In genomic region chr1:198601936-198602889, GRCh38 we compare ENCODE assay signal across 11 cellular contexts. TPM values are rescaled to one million over a fixed set of nuclear protein-coding genes. Genes with fewer than 3 reads are reported as not detected.
DNase-seq lines count a peak whose midpoint lies in the region; ATAC-seq, FAIRE-seq and TF ChIP-seq lines count a peak whose summit lies in the region.
"Had no signal": no experiment of that assay in that cellular context is flagged by ENCODE, and none has a peak within 500 bp of the region (broad histone marks: within the 10 kb centered on the region; RNA-seq: fewer than 3 reads in every experiment).

No MANE protein-coding gene starts in this region.

- TF ChIP-seq CTCF in foreskin fibroblast (IDR thresholded peaks at IDR 0.05; ENCODE audit: low read depth, low read length): no peak
- no peak for TF ChIP-seq CTCF in kidney (IDR thresholded peaks at IDR 0.05; ENCODE audit: borderline replicate concordance, extremely low read depth, insufficient read depth)

- no peak overlapping the region for H3K4me3 ChIP-seq in foreskin fibroblast (ENCODE audit: low read depth in 1 of 2, low read length in 2 of 2)
- H3K4me3 ChIP-seq in kidney (ENCODE audit: low read length in 2 of 2): no peak overlapping the region
- H3K4me3 ChIP-seq: prostate gland had no signal

- no peaks in the 10 kb centered on the region for H3K9me3 ChIP-seq in kidney (ENCODE audit: control insufficient read depth in 1 of 2, low read length in 2 of 2)
- H3K9me3 ChIP-seq: prostate gland had no signal

- no peak overlapping the region for H3K27ac ChIP-seq in kidney (ENCODE audit: low read depth in 2 of 2, low read length in 2 of 2)
- H3K27ac ChIP-seq: prostate gland had no signal

- H3K36me3 ChIP-seq in kidney (ENCODE audit: control insufficient read depth in 1 of 2, insufficient read depth in 2 of 2, low read length in 2 of 2): no peaks in the 10 kb centered on the region
- H3K36me3 ChIP-seq: prostate gland had no signal

- H3K4me1 ChIP-seq in kidney (ENCODE audit: control insufficient read depth in 1 of 2, insufficient read depth in 1 of 2, low read depth in 1 of 2, low read length in 2 of 2): no peaks in the 10 kb centered on the region
- H3K4me1 ChIP-seq: prostate gland had no signal

- no peak for FAIRE-seq in kidney (lab: Jason Lieb, UNC)

- in situ Hi-C loops in SK-MEL-5 (cut with HindIII; ENCODE audit: low pct_unique_long_range_greater_than_20kb, low sequenced_read_pairs): no loop called here

- DNase-seq in AG20443 (ENCODE audit: low spot score): peak; percentile 75
- DNase-seq in GM04504 (ENCODE audit: low read depth): peak; percentile 97
- peak; percentile 15 for DNase-seq in SK-MEL-5 (ENCODE audit: low read depth, low spot score)
- DNase-seq in foreskin fibroblast: peak; percentile 36 to 55
- no peak for DNase-seq in effector CD8-positive, alpha-beta T cell (lab: John Stamatoyannopoulos, UW)
- no peak for DNase-seq in 8988T
- no peak for DNase-seq in kidney
- DNase-seq: NCI-H187 treated with DMSO at 0.1 percent for 48 hours had no signal

- no peak overlapping the region for H3K9ac ChIP-seq in kidney (ENCODE audit: low read length in 2 of 2)

- ATAC-seq in GM19452 (IDR thresholded peaks at IDR 0.05; ENCODE audit: unreplicated experiment): no peak
- ATAC-seq: Panc1 had no signal

- intact Hi-C loops in kidney (cut with DNase I): no loop called here

RNA-seq across cellular contexts. Expression of gene PTPRC, which starts 36.6 kb away (rescaled TPM):
- 0.35 and 0.45 TPM in 2 replicates for total RNA-seq in SK-MEL-5 (2014; rRNA removed; shearing (Covaris generic))
- polyA plus RNA-seq in SK-MEL-5 (2015; cell fraction: cytosol; rRNA removed): 0.18 and 0.46 TPM in 2 replicates
- 0.22 and 0.73 TPM in 2 replicates for polyA plus RNA-seq in SK-MEL-5 (2015; cell fraction: nucleus; rRNA removed)
- total RNA-seq in kidney: 60.2 TPM
- 1.4 TPM for polyA plus RNA-seq in kidney (ENCODE audit: insufficient read depth, low read depth, low replicate concordance)

Comparison
In these comparisons a context has a peak if more than half of its experiments do, and no peak if none do; other contexts are left out.
1. DNase-seq: peak in AG20443 (single experiment), GM04504 (single experiment), SK-MEL-5 (single experiment) and foreskin fibroblast (2 of 2); none in effector CD8-positive, alpha-beta T cell (single experiment), 8988T (single experiment) and kidney (single experiment).
2. RNA of gene PTPRC, which starts 36.6 kb away (total RNA-seq): 60.2 TPM in kidney (single experiment); 0.35 to 0.45 TPM in SK-MEL-5; every median in the first group is over 10 times any median in the second.